ENCODE assay signal across 1 cellular context in the genomic region with DNA sequence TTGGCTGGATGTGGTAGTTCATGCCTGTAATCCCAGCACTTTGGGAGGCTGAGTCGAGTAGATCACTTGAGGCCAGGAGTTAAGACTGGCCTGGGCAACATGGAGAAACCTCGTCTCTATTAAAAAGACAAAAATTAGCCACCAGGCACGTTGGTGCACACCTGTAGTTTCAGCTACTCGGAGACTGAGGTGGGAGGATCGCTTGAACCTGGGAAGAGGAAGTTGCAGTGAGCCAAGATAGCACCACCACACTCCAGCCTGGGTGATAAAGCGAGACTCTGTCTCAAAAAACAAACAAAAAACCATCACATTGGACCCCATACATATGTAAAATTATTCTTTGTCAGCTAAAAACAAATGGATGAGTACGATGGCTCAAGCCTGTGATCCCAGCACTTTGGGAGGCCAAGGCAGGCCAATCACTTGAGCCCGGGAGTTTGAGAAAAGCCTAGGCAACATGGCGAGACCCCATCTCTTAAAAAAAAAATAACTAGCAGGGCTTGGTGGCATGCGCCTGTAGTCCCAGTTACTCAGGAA.
TF ChIP-seq lines count a peak whose summit lies in the region.

No MANE protein-coding gene starts in this region.

TF ChIP-seq in IMR-90, 13 proteins besides CTCF, POLR2A, EP300 and RAD21 (continued from another document):
- TF ChIP-seq MAZ (IDR thresholded peaks at IDR 0.05; ENCODE audit: borderline replicate concordance, low read depth, low read length) (no peak), ELK1 (IDR thresholded peaks at IDR 0.05; ENCODE audit: borderline replicate concordance, low read depth, low read length) (no peak)
